In genomic region chr10:102408081-102408727, GRCh38 we compare ENCODE assay signal across 11 cellular contexts. TPM values are rescaled to one million over a fixed set of nuclear protein-coding genes. Genes with fewer than 3 reads are reported as not detected.
DNase-seq lines count a peak whose midpoint lies in the region; ATAC-seq and FAIRE-seq lines count a peak whose summit lies in the region.
"Had no signal": no experiment of that assay in that cellular context is flagged by ENCODE, and none has a peak within 500 bp of the region (broad histone marks: within the 10 kb centered on the region; RNA-seq: fewer than 3 reads in every experiment).

No MANE protein-coding gene starts in this region.

- no peaks in the 10 kb centered on the region for H3K9me3 Mint-ChIP-seq in activated CD4-positive, alpha-beta memory T cell treated with anti-CD3 and anti-CD28 coated beads for 36 hours

- H3K4me3 Mint-ChIP-seq in activated CD4-positive, alpha-beta memory T cell treated with anti-CD3 and anti-CD28 coated beads for 36 hours, result peak overlapping the region; percentile 42

- peak overlapping the region; percentile 26 to 45 (median 30) for H3K4me3 ChIP-seq in skin epidermis

- peaks cover 22% of the 10 kb centered on the region for H3K27me3 Mint-ChIP-seq in activated CD4-positive, alpha-beta memory T cell treated with anti-CD3 and anti-CD28 coated beads for 36 hours

- DNase-seq in NOMO-1 (lab: John Stamatoyannopoulos, UW; ENCODE audit: unreplicated experiment in 2 of 2) (peak; percentile 9 to 20), NOMO-1 treated with dmso at 0.1 percent for 144 hours (lab: John Stamatoyannopoulos, UW; ENCODE audit: unreplicated experiment) (no peak), frontal cortex (ENCODE audit: low spot score in 2 of 2) (peak; percentile 42 to 66), NCI-H82 (lab: John Stamatoyannopoulos, UW) (no peak), NCI-H1436 (lab: John Stamatoyannopoulos, UW) (no peak)
- peak; percentile 23 for DNase-seq in activated CD4-positive, alpha-beta memory T cell treated with anti-CD3 and anti-CD28 coated beads for 36 hours
- DNase-seq: NCI-H2107 had no signal

- peaks cover 29% of the 10 kb centered on the region for H3K4me1 Mint-ChIP-seq in activated CD4-positive, alpha-beta memory T cell treated with anti-CD3 and anti-CD28 coated beads for 36 hours (ENCODE audit: low read depth)

- intact Hi-C loops in activated CD4-positive, alpha-beta memory T cell treated with anti-CD3 and anti-CD28 coated beads for 36 hours (cut with micrococcal nuclease), result no loop called here

- ATAC-seq in GM21723 (IDR thresholded peaks at IDR 0.05; ENCODE audit: unreplicated experiment), result no peak

- CTCF ChIA-PET in activated CD4-positive, alpha-beta memory T cell treated with anti-CD3 and anti-CD28 coated beads for 36 hours (lab: Charles Lee), result interaction anchor here (1.1 to 6.7 kb wide), 3 partner anchors 9 to 176 kb away, joined by 3 to 45 read pairs (median 6); partner anchors contain the start of gene NFKB2

- POLR2A ChIA-PET in activated CD4-positive, alpha-beta memory T cell treated with anti-CD3 and anti-CD28 coated beads for 36 hours (lab: Charles Lee), result interaction anchor here (1.0 to 1.6 kb wide), 3 partner anchors 13 to 24 kb away, joined by 3 to 7 read pairs (median 4); partner anchors contain the start of genes CUEDC2 and FBXL15

- FAIRE-seq in frontal cortex (lab: Jason Lieb, UNC), result no peak
- FAIRE-seq: A204.1, kidney had no signal

- H3K27ac ChIP-seq in skin epidermis, result no peak overlapping the region

- peaks cover 6% of the 10 kb centered on the region for H3K36me3 Mint-ChIP-seq in activated CD4-positive, alpha-beta memory T cell treated with anti-CD3 and anti-CD28 coated beads for 36 hours

- no peak overlapping the region for H3K27ac Mint-ChIP-seq in activated CD4-positive, alpha-beta memory T cell treated with anti-CD3 and anti-CD28 coated beads for 36 hours

RNA-seq across cellular contexts. Expression of gene PSD, which starts 10.4 kb away (rescaled TPM):
- 1 to 10 TPM; 4.2 to 4.4 TPM for total RNA-seq in activated CD4-positive, alpha-beta memory T cell treated with anti-CD3 and anti-CD28 coated beads for 36 hours
- 98.2 TPM for total RNA-seq in frontal cortex

RNA-seq across cellular contexts. Expression of gene FBXL15, which starts 12.4 kb away (rescaled TPM):
- 10 to 100 TPM; 10.8 to 11.4 TPM for total RNA-seq in activated CD4-positive, alpha-beta memory T cell treated with anti-CD3 and anti-CD28 coated beads for 36 hours
- total RNA-seq in frontal cortex, result 13.5 TPM

RNA-seq across cellular contexts. Expression of gene NFKB2, which starts 12.7 kb away (rescaled TPM):
- 100 to 1,000 TPM; 241 to 242 TPM for total RNA-seq in activated CD4-positive, alpha-beta memory T cell treated with anti-CD3 and anti-CD28 coated beads for 36 hours
- 0.41 TPM for total RNA-seq in frontal cortex

RNA-seq across cellular contexts. Expression of gene CUEDC2, which starts 24.2 kb away (rescaled TPM):
- total RNA-seq in activated CD4-positive, alpha-beta memory T cell treated with anti-CD3 and anti-CD28 coated beads for 36 hours, result 10 to 100 TPM; 68.6 to 68.9 TPM
- total RNA-seq in frontal cortex, result 53.0 TPM

RNA-seq across cellular contexts. Expression of gene C10orf95, which starts 43.1 kb away (rescaled TPM):
- total RNA-seq in activated CD4-positive, alpha-beta memory T cell treated with anti-CD3 and anti-CD28 coated beads for 36 hours, result under 1 TPM; 0.19 to 0.48 TPM
- 0.82 TPM for total RNA-seq in frontal cortex

Comparison
In these comparisons a context has a peak if more than half of its experiments do, and no peak if none do; other contexts are left out.
1. DNase-seq: peak in NOMO-1 (2 of 2), activated CD4-positive, alpha-beta memory T cell treated with anti-CD3 and anti-CD28 coated beads for 36 hours (single experiment) and frontal cortex (2 of 2); none in NOMO-1 treated with dmso at 0.1 percent for 144 hours (single experiment), NCI-H82 (single experiment) and NCI-H1436 (single experiment).
2. RNA of gene PSD, which starts 10.4 kb away (total RNA-seq): 98.2 TPM in frontal cortex (single experiment); 4.2 to 4.4 TPM in activated CD4-positive, alpha-beta memory T cell treated with anti-CD3 and anti-CD28 coated beads for 36 hours; every median in the first group is over 10 times any median in the second.
3. RNA of gene NFKB2, which starts 12.7 kb away (total RNA-seq): 241 to 242 TPM in activated CD4-positive, alpha-beta memory T cell treated with anti-CD3 and anti-CD28 coated beads for 36 hours; 0.41 TPM in frontal cortex (single experiment); every median in the first group is over 100 times any median in the second.